In genomic region chr1:39127513-39127912, GRCh38 we compare ENCODE assay signal across 10 cellular contexts.
A peak's percentile ranks its signal among the peaks of the same experiment; 100 is the strongest.
DNase-seq lines count a peak whose midpoint lies in the region; ATAC-seq and TF ChIP-seq lines count a peak whose summit lies in the region.
"Had no signal": no experiment of that assay in that cellular context is flagged by ENCODE, and none has a peak within 500 bp of the region (broad histone marks: within the 10 kb centered on the region; RNA-seq: fewer than 3 reads in every experiment).

No MANE protein-coding gene starts in this region.

- no peaks in the 10 kb centered on the region for H3K9me3 ChIP-seq in heart left ventricle
- H3K9me3 ChIP-seq: BLaER1 treated with 17β-estradiol and CSF1 and Interleukin-3, amounts not matched to agents 10 nM and 100 nM had no signal

- peak; percentile 45 to 67 (median 56) for ATAC-seq in heart left ventricle
- ATAC-seq in stimulated activated naive B cell treated with anti-CD40 and anti-IgM and Interleukin-4, amounts not matched to agents 10 μg/mL and 1 μg/mL and 100 μg/mL, for 72 hours (replicated peaks), result no peak
- ATAC-seq in HG03457 (IDR thresholded peaks at IDR 0.05; ENCODE audit: unreplicated experiment), result no peak

- DNase-seq in EL (peak; percentile 52), astrocyte of the hippocampus (ENCODE audit: low read depth, low spot score) (peak; percentile 29), heart left ventricle (peak in 2 of 5 donors; percentile 31 to 62), pons (ENCODE audit: low spot score) (peak; percentile 62), mesothelial cell of epicardium (ENCODE audit: low spot score in 2 of 2, unreplicated experiment in 2 of 2) (no peak), Ammon's horn (ENCODE audit: low spot score) (no peak)
- DNase-seq in stimulated activated naive B cell treated with anti-CD40 and anti-IgM and Interleukin-4, amounts not matched to agents 10 μg/mL and 1 μg/mL and 100 μg/mL, for 72 hours, result no peak
- DNase-seq: NCI-H2107 had no signal

- peak overlapping the region; percentile 2 to 88 (median 58) for H3K27ac ChIP-seq in heart left ventricle
- H3K27ac ChIP-seq: BLaER1 treated with 17β-estradiol and CSF1 and Interleukin-3, amounts not matched to agents 10 nM and 100 nM had no signal

- peaks cover 0 to 25% (median 8%) of the 10 kb centered on the region in 9 donors for H3K36me3 ChIP-seq in heart left ventricle

- H3K27me3 Mint-ChIP-seq in mesothelial cell of epicardium (ENCODE audit: low read depth), result no peaks in the 10 kb centered on the region
- no peaks in the 10 kb centered on the region for H3K27me3 Mint-ChIP-seq in stimulated activated naive B cell treated with anti-CD40 and anti-IgM and Interleukin-4, amounts not matched to agents 10 μg/mL and 1 μg/mL and 100 μg/mL, for 72 hours

- H3K4me3 Mint-ChIP-seq in mesothelial cell of epicardium, result no peak overlapping the region
- H3K4me3 Mint-ChIP-seq in stimulated activated naive B cell treated with anti-CD40 and anti-IgM and Interleukin-4, amounts not matched to agents 10 μg/mL and 1 μg/mL and 100 μg/mL, for 72 hours, result no peak overlapping the region

- no peak for TF ChIP-seq POLR2A in heart left ventricle (IDR thresholded peaks at IDR 0.05)

- H3K4me1 ChIP-seq in heart left ventricle, result peaks cover 5 to 64% (median 50%) of the 10 kb centered on the region in 12 donors

- H3K4me1 Mint-ChIP-seq in mesothelial cell of epicardium, result peaks cover 29% of the 10 kb centered on the region
- peaks cover 0 to 7% of the 10 kb centered on the region in 2 donors for H3K4me1 Mint-ChIP-seq in stimulated activated naive B cell treated with anti-CD40 and anti-IgM and Interleukin-4, amounts not matched to agents 10 μg/mL and 1 μg/mL and 100 μg/mL, for 72 hours

- H3K27ac Mint-ChIP-seq in mesothelial cell of epicardium, result no peak overlapping the region
- H3K27ac Mint-ChIP-seq in stimulated activated naive B cell treated with anti-CD40 and anti-IgM and Interleukin-4, amounts not matched to agents 10 μg/mL and 1 μg/mL and 100 μg/mL, for 72 hours, result no peak overlapping the region

- H3K36me3 Mint-ChIP-seq in mesothelial cell of epicardium, result peaks cover 11% of the 10 kb centered on the region
- H3K36me3 Mint-ChIP-seq in stimulated activated naive B cell treated with anti-CD40 and anti-IgM and Interleukin-4, amounts not matched to agents 10 μg/mL and 1 μg/mL and 100 μg/mL, for 72 hours, result peaks cover 4 to 11% of the 10 kb centered on the region in 2 donors

- H3K9me3 Mint-ChIP-seq in mesothelial cell of epicardium, result no peaks in the 10 kb centered on the region
- no peaks in the 10 kb centered on the region for H3K9me3 Mint-ChIP-seq in stimulated activated naive B cell treated with anti-CD40 and anti-IgM and Interleukin-4, amounts not matched to agents 10 μg/mL and 1 μg/mL and 100 μg/mL, for 72 hours

- intact Hi-C loops in heart left ventricle (cut with DNase I), result loop anchor here in 2 of 10 donors (2.0 to 5.0 kb wide), 2 partner anchors 21 to 45 kb away; no protein-coding TSS in a partner anchor

- TF ChIP-seq CTCF in heart left ventricle (IDR thresholded peaks at IDR 0.05) (no peak), mesothelial cell of epicardium (IDR thresholded peaks at IDR 0.05; ENCODE audit: unreplicated experiment) (no peak)

- H3K4me3 ChIP-seq in heart left ventricle, result no peak overlapping the region
- H3K4me3 ChIP-seq: BLaER1 treated with 17β-estradiol and CSF1 and Interleukin-3, amounts not matched to agents 10 nM and 100 nM had no signal

- no peaks in the 10 kb centered on the region for H3K27me3 ChIP-seq in heart left ventricle
- H3K27me3 ChIP-seq: BLaER1 treated with 17β-estradiol and CSF1 and Interleukin-3, amounts not matched to agents 10 nM and 100 nM had no signal

Comparison
In these comparisons a context has a peak if more than half of its experiments do, and no peak if none do; other contexts are left out.
1. DNase-seq: peak in EL (single experiment), astrocyte of the hippocampus (single experiment) and pons (single experiment); none in mesothelial cell of epicardium (0 of 2), stimulated activated naive B cell treated with anti-CD40 and anti-IgM and Interleukin-4, amounts not matched to agents 10 μg/mL and 1 μg/mL and 100 μg/mL, for 72 hours (single experiment) and Ammon's horn (single experiment).
2. ATAC-seq: peak in heart left ventricle (4 of 4); none in stimulated activated naive B cell treated with anti-CD40 and anti-IgM and Interleukin-4, amounts not matched to agents 10 μg/mL and 1 μg/mL and 100 μg/mL, for 72 hours (0 of 2) and HG03457 (single experiment).